Comparison of ENCODE assay signal across 16 cellular contexts in genomic region chr12:98126637-98127335, GRCh38.
DNase-seq lines count a peak whose midpoint lies in the region; ATAC-seq and TF ChIP-seq lines count a peak whose summit lies in the region.
"Had no signal": no experiment of that assay in that cellular context is flagged by ENCODE, and none has a peak within 500 bp of the region (broad histone marks: within the 10 kb centered on the region; RNA-seq: fewer than 3 reads in every experiment).

No MANE protein-coding gene starts in this region.

- H3K36me3 ChIP-seq in right lobe of liver: no peaks in the 10 kb centered on the region
- no peaks in the 10 kb centered on the region for H3K36me3 ChIP-seq in testis (ENCODE audit: low read depth, missing control alignments)
- H3K36me3 ChIP-seq: SJSA1, suprapubic skin had no signal

- H3K27ac ChIP-seq in right lobe of liver (no peak overlapping the region), testis (no peak overlapping the region)
- H3K27ac ChIP-seq: A549, epithelial cell of prostate, SJSA1, suprapubic skin had no signal

- H3K4me1 Mint-ChIP-seq in activated naive CD4-positive, alpha-beta T cell treated with anti-CD3 and anti-CD28 coated beads, Interleukin-2, amount 10 ng/mL, durations not matched to agents 7 days and 5 days: no peaks in the 10 kb centered on the region

- CTCF ChIA-PET in activated naive CD4-positive, alpha-beta T cell treated with anti-CD3 and anti-CD28 coated beads, Interleukin-2, amount 10 ng/mL, durations not matched to agents 7 days and 5 days (lab: Charles Lee): no interaction called here

- H3K27ac Mint-ChIP-seq in activated naive CD4-positive, alpha-beta T cell treated with anti-CD3 and anti-CD28 coated beads, Interleukin-2, amount 10 ng/mL, durations not matched to agents 7 days and 5 days: no peak overlapping the region
- H3K27ac Mint-ChIP-seq: activated CD8-positive, alpha-beta T cell treated with anti-CD3 and anti-CD28 coated beads for 36 hours; CD8-positive, alpha-beta T cell had no signal

- H3K4me1 ChIP-seq in right lobe of liver (no peaks in the 10 kb centered on the region), testis (peaks cover 4% of the 10 kb centered on the region)
- H3K4me1 ChIP-seq: A549, SJSA1, suprapubic skin had no signal

- intact Hi-C loops in Right ventricle myocardium inferior (cut with DNase I) (loop anchor here (5.0 kb wide), 1 partner anchor 36 kb away; no protein-coding TSS in a partner anchor), Right ventricle myocardium superior (cut with DNase I) (no loop called here), right lobe of liver (cut with DNase I) (no loop called here), testis (cut with DNase I; ENCODE audit: low total_unique reads) (no loop called here)

- DNase-seq in Right ventricle myocardium inferior (ENCODE audit: missing footprints) (peak; percentile 48), Right ventricle myocardium superior (no peak), SW480 (ENCODE audit: low spot score) (peak; percentile 44), right lobe of liver (peak in 1 of 3 donors; percentile 19), testis (peak; percentile 31), NCI-H345 treated with DMSO at 0.1 percent for 48 hours (lab: John Stamatoyannopoulos, UW; ENCODE audit: unreplicated experiment) (no peak)
- no peak for DNase-seq in activated naive CD4-positive, alpha-beta T cell treated with anti-CD3 and anti-CD28 coated beads, Interleukin-2, amount 10 ng/mL, durations not matched to agents 7 days and 5 days
- DNase-seq: activated CD8-positive, alpha-beta T cell treated with anti-CD3 and anti-CD28 coated beads for 36 hours; CD8-positive, alpha-beta T cell; glutamatergic neuron; kidney glomerular epithelial cell had no signal

- H3K36me3 Mint-ChIP-seq in activated naive CD4-positive, alpha-beta T cell treated with anti-CD3 and anti-CD28 coated beads, Interleukin-2, amount 10 ng/mL, durations not matched to agents 7 days and 5 days: no peaks in the 10 kb centered on the region
- H3K36me3 Mint-ChIP-seq: CD8-positive, alpha-beta T cell had no signal

- no peak overlapping the region for H3K4me3 Mint-ChIP-seq in activated naive CD4-positive, alpha-beta T cell treated with anti-CD3 and anti-CD28 coated beads, Interleukin-2, amount 10 ng/mL, durations not matched to agents 7 days and 5 days
- H3K4me3 Mint-ChIP-seq: activated CD8-positive, alpha-beta T cell treated with anti-CD3 and anti-CD28 coated beads for 36 hours; CD8-positive, alpha-beta T cell had no signal

- ATAC-seq in Right ventricle myocardium inferior (no peak), Right ventricle myocardium superior (ENCODE audit: poor library complexity) (no peak), right lobe of liver (peak; percentile 62 to 78 (median 70)), GM21447 (IDR thresholded peaks at IDR 0.05; ENCODE audit: unreplicated experiment) (no peak)
- ATAC-seq: A549; activated CD8-positive, alpha-beta T cell treated with anti-CD3 and anti-CD28 coated beads for 36 hours; CD8-positive, alpha-beta T cell had no signal

- H3K4me3 ChIP-seq in right lobe of liver (no peak overlapping the region), testis (no peak overlapping the region)
- H3K4me3 ChIP-seq: A549, SJSA1, suprapubic skin had no signal

- no peaks in the 10 kb centered on the region for H3K9me3 ChIP-seq in right lobe of liver
- no peaks in the 10 kb centered on the region for H3K9me3 ChIP-seq in testis
- H3K9me3 ChIP-seq: A549, SJSA1, suprapubic skin had no signal

- WGBS in right lobe of liver (ENCODE audit: insufficient coverage, low coverage, low lambda C conversion rate, missing lambda C conversion rate): 22% methylated on average over 12 of the region's 12 CpGs
- 41 to 62% methylated on average over 12 of the region's 12 CpGs for WGBS in testis, 2 donors

- H3K27me3 ChIP-seq in right lobe of liver: no peaks in the 10 kb centered on the region
- no peaks in the 10 kb centered on the region for H3K27me3 ChIP-seq in testis
- H3K27me3 ChIP-seq: SJSA1, suprapubic skin had no signal

- TF ChIP-seq CTCF in right lobe of liver (IDR thresholded peaks at IDR 0.05) (no peak), testis (IDR thresholded peaks at IDR 0.05) (no peak)

- TF ChIP-seq POLR2A in right lobe of liver (IDR thresholded peaks at IDR 0.05) (no peak), testis (IDR thresholded peaks at IDR 0.05) (no peak)

- H3K9me3 Mint-ChIP-seq in activated naive CD4-positive, alpha-beta T cell treated with anti-CD3 and anti-CD28 coated beads, Interleukin-2, amount 10 ng/mL, durations not matched to agents 7 days and 5 days: no peaks in the 10 kb centered on the region
- H3K9me3 Mint-ChIP-seq: activated CD8-positive, alpha-beta T cell treated with anti-CD3 and anti-CD28 coated beads for 36 hours; CD8-positive, alpha-beta T cell had no signal

- H3K27me3 Mint-ChIP-seq in activated naive CD4-positive, alpha-beta T cell treated with anti-CD3 and anti-CD28 coated beads, Interleukin-2, amount 10 ng/mL, durations not matched to agents 7 days and 5 days: peaks cover 7% of the 10 kb centered on the region

Comparison
In these comparisons a context has a peak if more than half of its experiments do, and no peak if none do; other contexts are left out.
1. DNase-seq: peak in Right ventricle myocardium inferior (single experiment), SW480 (single experiment) and testis (single experiment); none in Right ventricle myocardium superior (single experiment), NCI-H345 treated with DMSO at 0.1 percent for 48 hours (single experiment) and activated naive CD4-positive, alpha-beta T cell treated with anti-CD3 and anti-CD28 coated beads, Interleukin-2, amount 10 ng/mL, durations not matched to agents 7 days and 5 days (single experiment).
2. ATAC-seq: peak in right lobe of liver (4 of 4); none in Right ventricle myocardium inferior (single experiment), Right ventricle myocardium superior (single experiment) and GM21447 (single experiment).